1 cellular context compared by ENCODE assay signal in genomic region chr7:48025630-48026029, GRCh38.
A peak's percentile ranks its signal among the peaks of the same experiment; 100 is the strongest.
TF ChIP-seq lines count a peak whose summit lies in the region.

No MANE protein-coding gene starts in this region.

TF ChIP-seq in K562, 482 proteins besides CTCF, POLR2A, EP300 and RAD21:
- TF ChIP-seq, protein P1, sequence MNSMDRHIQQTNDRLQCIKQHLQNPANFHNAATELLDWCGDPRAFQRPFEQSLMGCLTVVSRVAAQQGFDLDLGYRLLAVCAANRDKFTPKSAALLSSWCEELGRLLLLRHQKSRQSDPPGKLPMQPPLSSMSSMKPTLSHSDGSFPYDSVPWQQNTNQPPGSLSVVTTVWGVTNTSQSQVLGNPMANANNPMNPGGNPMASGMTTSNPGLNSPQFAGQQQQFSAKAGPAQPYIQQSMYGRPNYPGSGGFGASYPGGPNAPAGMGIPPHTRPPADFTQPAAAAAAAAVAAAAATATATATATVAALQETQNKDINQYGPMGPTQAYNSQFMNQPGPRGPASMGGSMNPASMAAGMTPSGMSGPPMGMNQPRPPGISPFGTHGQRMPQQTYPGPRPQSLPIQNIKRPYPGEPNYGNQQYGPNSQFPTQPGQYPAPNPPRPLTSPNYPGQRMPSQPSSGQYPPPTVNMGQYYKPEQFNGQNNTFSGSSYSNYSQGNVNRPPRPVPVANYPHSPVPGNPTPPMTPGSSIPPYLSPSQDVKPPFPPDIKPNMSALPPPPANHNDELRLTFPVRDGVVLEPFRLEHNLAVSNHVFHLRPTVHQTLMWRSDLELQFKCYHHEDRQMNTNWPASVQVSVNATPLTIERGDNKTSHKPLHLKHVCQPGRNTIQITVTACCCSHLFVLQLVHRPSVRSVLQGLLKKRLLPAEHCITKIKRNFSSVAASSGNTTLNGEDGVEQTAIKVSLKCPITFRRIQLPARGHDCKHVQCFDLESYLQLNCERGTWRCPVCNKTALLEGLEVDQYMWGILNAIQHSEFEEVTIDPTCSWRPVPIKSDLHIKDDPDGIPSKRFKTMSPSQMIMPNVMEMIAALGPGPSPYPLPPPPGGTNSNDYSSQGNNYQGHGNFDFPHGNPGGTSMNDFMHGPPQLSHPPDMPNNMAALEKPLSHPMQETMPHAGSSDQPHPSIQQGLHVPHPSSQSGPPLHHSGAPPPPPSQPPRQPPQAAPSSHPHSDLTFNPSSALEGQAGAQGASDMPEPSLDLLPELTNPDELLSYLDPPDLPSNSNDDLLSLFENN (IDR thresholded peaks at IDR 0.05; ENCODE audit: low read depth in 2 of 2, low read length in 2 of 2): no peak
- TF ChIP-seq U2AF2 (optimal IDR thresholded peaks at IDR 0.05; ENCODE audit: low read depth, low read length) (no peak), FOSL1 (tag; conservative IDR thresholded peaks at IDR 0.05) (peak; percentile 41; the same call in 1 of the 2 replicates), JUND (IDR thresholded peaks at IDR 0.05; ENCODE audit: borderline replicate concordance, low read depth, low read length) (peak; percentile 20; the same call in 1 of the 2 replicates), JUND (tag; IDR thresholded peaks at IDR 0.05; ENCODE audit: borderline replicate concordance, low read depth, low read length) (no peak)
